Comparison of ENCODE assay signal across 24 cellular contexts in the genomic region with DNA sequence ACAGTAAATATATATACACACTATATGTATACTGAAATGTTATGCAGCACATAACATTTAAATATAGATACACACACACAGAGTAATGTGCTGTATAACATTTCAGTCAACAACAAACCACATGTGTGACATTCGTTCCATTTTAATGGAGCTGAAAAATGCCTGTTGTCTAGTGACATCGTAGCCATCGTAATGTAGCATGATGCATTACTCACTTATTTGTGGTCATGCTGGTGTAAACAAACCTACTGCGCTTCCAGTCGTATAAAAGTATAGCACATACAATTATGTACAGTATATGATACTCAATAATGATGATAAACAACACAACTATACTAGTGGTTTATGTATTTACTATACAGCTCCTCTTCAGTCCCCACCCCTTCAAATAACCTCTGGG.
"Had no signal": no experiment of that assay in that cellular context is flagged by ENCODE, and none has a peak within 500 bp of the region (broad histone marks: within the 10 kb centered on the region; RNA-seq: fewer than 3 reads in every experiment).

No MANE protein-coding gene starts in this region.

- H3K27me3 ChIP-seq: brain microvascular endothelial cell, foreskin keratinocyte, heart right ventricle, left lung, right atrium auricular region, tibial nerve had no signal

- H3K36me3 ChIP-seq: brain microvascular endothelial cell, heart right ventricle, left lung, right atrium auricular region, tibial nerve, WERI-Rb-1 had no signal

- H3K9me3 ChIP-seq: heart right ventricle, left lung, mucosa of descending colon, right atrium auricular region, tibial nerve had no signal

- H3K4me1 ChIP-seq: heart right ventricle, left lung, right atrium auricular region, tibial nerve had no signal

- H3K4me3 ChIP-seq: heart right ventricle, left lung, lung, mucosa of descending colon, right atrium auricular region, tibial nerve had no signal

- H3K27ac ChIP-seq: brain microvascular endothelial cell, foreskin keratinocyte, heart right ventricle, left lung, right atrium auricular region, tibial nerve, WERI-Rb-1 had no signal

- ATAC-seq: activated CD4-positive, CD25-positive, alpha-beta regulatory T cell treated with anti-CD3 and anti-CD28 coated beads, Interleukin-2, amount 50 U/mL, for 24 hours; mucosa of descending colon; natural killer cell treated with Interleukin-12 subunit alpha and Interleukin-12 subunit beta and Interleukin-15 and Interleukin-18, amount 100 ng/mL, for 72 hours; stimulated activated naive B cell treated with anti-CD40 and anti-IgM and Interleukin-4, amounts not matched to agents 10 μg/mL and 1 μg/mL and 100 μg/mL, for 72 hours had no signal

- DNase-seq: activated CD4-positive, alpha-beta memory T cell treated with anti-CD3 and anti-CD28 coated beads for 36 hours; activated CD4-positive, alpha-beta T cell treated with anti-CD3 and anti-CD28 coated beads, Interleukin-2, amount 10 ng/mL, durations not matched to agents 24 days and 14 days; activated CD8-positive, alpha-beta memory T cell treated with anti-CD3 and anti-CD28 coated beads, Interleukin-2, amount 50 U/mL, for 4 hours; activated effector memory CD4-positive, alpha-beta T cell treated with anti-CD3 and anti-CD28 coated beads, Interleukin-2, amount 50 U/mL, for 16 hours; activated naive CD4-positive, alpha-beta T cell treated with anti-CD3 and anti-CD28 coated beads, Interleukin-2, amount 50 U/mL, for 16 hours; activated T-cell treated with anti-CD3 and anti-CD28 coated beads, Interleukin-2, amount 50 U/mL, for 1 hour; amniotic stem cell; cortex of kidney; heart right ventricle; left lung; mucosa of descending colon; stimulated activated CD4-positive, alpha-beta T cell treated with anti-CD3 and anti-CD28 coated beads, Interleukin-15, amount 100 ng/mL, for 24 hours; stimulated activated CD4-positive, alpha-beta T cell treated with anti-CD3 and anti-CD28 coated beads, Interleukin-2, amount 100 ng/mL, for 24 hours; stimulated activated naive B cell treated with anti-CD40 and anti-IgM and Interleukin-4, amounts not matched to agents 10 μg/mL and 1 μg/mL and 100 μg/mL, for 72 hours; T-helper 9 cell; WERI-Rb-1 had no signal

- FAIRE-seq: endothelial cell of umbilical vein had no signal
